10 cellular contexts compared by ENCODE assay signal in genomic region chr9:117744856-117745389, GRCh38. TPM values are rescaled to one million over a fixed set of nuclear protein-coding genes. Genes with fewer than 3 reads are reported as not detected.
DNase-seq lines count a peak whose midpoint lies in the region; ATAC-seq and TF ChIP-seq lines count a peak whose summit lies in the region.
"Had no signal": no experiment of that assay in that cellular context is flagged by ENCODE, and none has a peak within 500 bp of the region (broad histone marks: within the 10 kb centered on the region; RNA-seq: fewer than 3 reads in every experiment).

No MANE protein-coding gene starts in this region.

- H3K4me1 Mint-ChIP-seq in activated CD4-positive, alpha-beta T cell treated with anti-CD3 and anti-CD28 coated beads, Interleukin-2, amount 10 ng/mL, durations not matched to agents 24 days and 14 days = peaks cover 10% of the 10 kb centered on the region

- H3K4me3 Mint-ChIP-seq in activated CD4-positive, alpha-beta T cell treated with anti-CD3 and anti-CD28 coated beads, Interleukin-2, amount 10 ng/mL, durations not matched to agents 24 days and 14 days = peak overlapping the region; percentile 69
- H3K4me3 Mint-ChIP-seq: activated T-cell treated with anti-CD3 and anti-CD28 coated beads, Interleukin-2, amount 50 U/mL, for 24 hours had no signal

- ATAC-seq in thoracic aorta (ENCODE audit: insufficient number of reproducible peaks, low FRiP score, low read depth) (no peak), HG03565 (IDR thresholded peaks at IDR 0.05; ENCODE audit: unreplicated experiment) (no peak), GM19395 (IDR thresholded peaks at IDR 0.05; ENCODE audit: unreplicated experiment) (no peak)

- H3K4me1 ChIP-seq in thoracic aorta (ENCODE audit: control insufficient read depth in 1 of 2, low read depth in 2 of 2) (peaks cover 3 to 5% of the 10 kb centered on the region in 2 donors), PC-9 (replicated peaks; ENCODE audit: insufficient read depth) (no peaks in the 10 kb centered on the region)

- H3K27me3 Mint-ChIP-seq in activated CD4-positive, alpha-beta T cell treated with anti-CD3 and anti-CD28 coated beads, Interleukin-2, amount 10 ng/mL, durations not matched to agents 24 days and 14 days = peaks cover 39% of the 10 kb centered on the region

- H3K27ac ChIP-seq in thoracic aorta (no peak overlapping the region), PC-9 (no peak overlapping the region)

- CTCF ChIA-PET in PC-9 (lab: Charles Lee) = no interaction called here

- TF ChIP-seq CTCF in astrocyte of the cerebellum (IDR thresholded peaks at IDR 0.05; ENCODE audit: low read depth, low read length, missing control alignments) (no peak), kidney epithelial cell (IDR thresholded peaks at IDR 0.05; ENCODE audit: insufficient read depth, low read length, poor library complexity, severe bottlenecking) (no peak), thoracic aorta (IDR thresholded peaks at IDR 0.05) (no peak), PC-9 (conservative IDR thresholded peaks at IDR 0.05) (no peak)

- no peak overlapping the region for H3K27ac Mint-ChIP-seq in activated CD4-positive, alpha-beta T cell treated with anti-CD3 and anti-CD28 coated beads, Interleukin-2, amount 10 ng/mL, durations not matched to agents 24 days and 14 days
- H3K27ac Mint-ChIP-seq: activated T-cell treated with anti-CD3 and anti-CD28 coated beads, Interleukin-2, amount 50 U/mL, for 24 hours had no signal

- in situ Hi-C loops in astrocyte of the cerebellum (cut with HindIII; ENCODE audit: low sequenced_read_pairs) = no loop called here

- no TSS peak for BruUV-seq in PC-9 (replicated peaks; lab: Mats Ljungman, UMichigan)

- H3K27me3 ChIP-seq in kidney epithelial cell (ENCODE audit: control insufficient read depth, insufficient read depth, low read length) (peaks cover 6% of the 10 kb centered on the region), thoracic aorta (replicated peaks; ENCODE audit: insufficient read depth) (no peaks in the 10 kb centered on the region), PC-9 (ENCODE audit: insufficient read depth, low read depth) (peaks cover 29% of the 10 kb centered on the region)

- no peaks in the 10 kb centered on the region for H3K9me3 Mint-ChIP-seq in activated CD4-positive, alpha-beta T cell treated with anti-CD3 and anti-CD28 coated beads, Interleukin-2, amount 10 ng/mL, durations not matched to agents 24 days and 14 days
- H3K9me3 Mint-ChIP-seq: activated T-cell treated with anti-CD3 and anti-CD28 coated beads, Interleukin-2, amount 50 U/mL, for 24 hours had no signal

- peak; percentile 54 for DNase-seq in activated CD4-positive, alpha-beta T cell treated with anti-CD3 and anti-CD28 coated beads, Interleukin-2, amount 10 ng/mL, durations not matched to agents 24 days and 14 days
- DNase-seq in activated CD4-positive, alpha-beta T cell treated with anti-CD3 and anti-CD28 coated beads for 1 hour = no peak
- no peak for DNase-seq in astrocyte of the cerebellum (ENCODE audit: low read depth)
- DNase-seq in kidney epithelial cell (ENCODE audit: low read depth) = no peak
- DNase-seq in thoracic aorta (ENCODE audit: low spot score) = no peak
- DNase-seq in PC-9 = no peak
- DNase-seq: activated T-cell treated with anti-CD3 and anti-CD28 coated beads, Interleukin-2, amount 50 U/mL, for 24 hours; DND-41 had no signal

- no peaks in the 10 kb centered on the region for H3F3A ChIP-seq in PC-9 (ENCODE audit: insufficient read depth, low read depth)

- POLR2A ChIA-PET in PC-9 (lab: Charles Lee; ENCODE audit: unreplicated experiment) = no interaction called here

- H3K9me2 ChIP-seq in PC-9 (ENCODE audit: insufficient read depth) = no peaks in the 10 kb centered on the region

- H3K36me3 Mint-ChIP-seq in activated CD4-positive, alpha-beta T cell treated with anti-CD3 and anti-CD28 coated beads, Interleukin-2, amount 10 ng/mL, durations not matched to agents 24 days and 14 days (ENCODE audit: low read depth) = no peaks in the 10 kb centered on the region

- H3K4me3 ChIP-seq in astrocyte of the cerebellum (ENCODE audit: low read depth, low read length) (peak overlapping the region; percentile 39), kidney epithelial cell (ENCODE audit: low read depth, low read length) (peak overlapping the region; percentile 29), thoracic aorta (peak overlapping the region; percentile 74), PC-9 (no peak overlapping the region)

- H3K79me2 ChIP-seq in PC-9 (ENCODE audit: low read depth) = no peaks in the 10 kb centered on the region

- intact Hi-C loops in activated CD4-positive, alpha-beta T cell treated with anti-CD3 and anti-CD28 coated beads, Interleukin-2, amount 10 ng/mL, durations not matched to agents 24 days and 14 days (cut with micrococcal nuclease) = no loop called here
- intact Hi-C loops in PC-9 (cut with micrococcal nuclease; ENCODE audit: unreplicated experiment) = no loop called here

- H3K4me2 ChIP-seq in PC-9 = no peak overlapping the region

- H3K36me3 ChIP-seq in kidney epithelial cell (ENCODE audit: control insufficient read depth, insufficient read depth, low read length) (no peaks in the 10 kb centered on the region), thoracic aorta (no peaks in the 10 kb centered on the region), PC-9 (ENCODE audit: low read depth) (no peaks in the 10 kb centered on the region)

- H3K9me3 ChIP-seq in thoracic aorta (no peaks in the 10 kb centered on the region), PC-9 (ENCODE audit: insufficient read depth, low read depth) (no peaks in the 10 kb centered on the region)

- no peaks in the 10 kb centered on the region for H4K20me1 ChIP-seq in PC-9 (ENCODE audit: insufficient read depth)

- no peak overlapping the region for H2AFZ ChIP-seq in PC-9

RNA-seq across cellular contexts. Expression of gene TLR4, which starts 40.7 kb away (rescaled TPM):
- total RNA-seq in activated CD4-positive, alpha-beta T cell treated with anti-CD3 and anti-CD28 coated beads, Interleukin-2, amount 10 ng/mL, durations not matched to agents 24 days and 14 days = not detected in 2 replicates
- total RNA-seq in kidney epithelial cell (5.2 and 5.9 TPM in 2 replicates), thoracic aorta (10 to 100 TPM; 78.2 to 94.5 TPM), PC-9 (2021) (0.28 and 0.55 TPM in 2 replicates)

Comparison
In these comparisons a context has a peak if more than half of its experiments do, and no peak if none do; other contexts are left out.
1. RNA of gene TLR4, which starts 40.7 kb away (total RNA-seq): 78.2 to 94.5 TPM in thoracic aorta; 5.2 to 5.9 TPM in kidney epithelial cell, 0.28 to 0.55 TPM in PC-9 and not detected in activated CD4-positive, alpha-beta T cell treated with anti-CD3 and anti-CD28 coated beads, Interleukin-2, amount 10 ng/mL, durations not matched to agents 24 days and 14 days; every median in the first group is over 10 times any median in the second.